Comparison of ENCODE assay signal across 8 cellular contexts in genomic region chr16:74534650-74535049, GRCh38.
DNase-seq lines count a peak whose midpoint lies in the region; ATAC-seq, FAIRE-seq and TF ChIP-seq lines count a peak whose summit lies in the region.
"Not testable (repeated sequence)": the region's sequence is repeated elsewhere in the genome, so short reads cannot be mapped to it uniquely, and the experiment has no call there.

No MANE protein-coding gene starts in this region.

- H4K91ac ChIP-seq in mesenchymal stem cell (ENCODE audit: low read length) = not testable (repeated sequence)

- H4K8ac ChIP-seq in mesenchymal stem cell (ENCODE audit: low read length) = not testable (repeated sequence)

- not testable (repeated sequence) for H3K23ac ChIP-seq in mesenchymal stem cell (ENCODE audit: low read length in 2 of 2)

- H3K14ac ChIP-seq in mesenchymal stem cell (ENCODE audit: low read length in 2 of 2) = not testable (repeated sequence)

- H3K27ac ChIP-seq in AG04450 (ENCODE audit: low read depth, low read length); mesenchymal stem cell (ENCODE audit: low read length, poor library complexity, severe bottlenecking): not testable (repeated sequence)

- not testable (repeated sequence) for H3K9me3 ChIP-seq in AG04450 (ENCODE audit: control insufficient read depth, insufficient read depth, low read length); mesenchymal stem cell (ENCODE audit: control insufficient read depth, low read length)

- H3K4me1 ChIP-seq in mesenchymal stem cell (ENCODE audit: control insufficient read depth, insufficient read depth, low read depth, low read length) = not testable (repeated sequence)

- peaks cover 16% of the 10 kb centered on the region for H3K4me1 Mint-ChIP-seq in activated T-cell treated with anti-CD3 and anti-CD28 coated beads, Interleukin-2, amount 50 U/mL, for 72 hours (ENCODE audit: low read depth)

- H3K27me3 ChIP-seq in AG04450 (ENCODE audit: control insufficient read depth, insufficient read depth, low read length); bronchial epithelial cell (ENCODE audit: control insufficient read depth, insufficient read depth, low read length); mesenchymal stem cell (ENCODE audit: control insufficient read depth in 1 of 2, insufficient read depth in 1 of 2, low read length in 2 of 2): not testable (repeated sequence)

- H3K4me3 Mint-ChIP-seq in activated T-cell treated with anti-CD3 and anti-CD28 coated beads, Interleukin-2, amount 50 U/mL, for 72 hours = not testable (repeated sequence)

- POLR2A ChIA-PET in AG04450 (lab: Yijun Ruan, JAX) = not testable (repeated sequence)

- not testable (repeated sequence) for H3K4ac ChIP-seq in mesenchymal stem cell (ENCODE audit: low read depth in 1 of 2, low read length in 2 of 2)

- no CpG with 5 or more reads among the region's 4 CpGs for WGBS in mesenchymal stem cell

- not testable (repeated sequence) for H3K79me1 ChIP-seq in mesenchymal stem cell (replicated peaks; ENCODE audit: low read length, poor library complexity, severe bottlenecking)

- peak overlapping the region; percentile 33 for H3K27ac Mint-ChIP-seq in activated T-cell treated with anti-CD3 and anti-CD28 coated beads, Interleukin-2, amount 50 U/mL, for 72 hours

- not testable (repeated sequence) for ATAC-seq in activated T-cell treated with anti-CD3 and anti-CD28 coated beads, Interleukin-2, amount 50 U/mL, for 72 hours (replicated peaks in 1 of 2)

- H2AK5ac ChIP-seq in mesenchymal stem cell (ENCODE audit: low read length, severe bottlenecking) = not testable (repeated sequence)

- H3K4me3 ChIP-seq in AG04450 (ENCODE audit: low read depth, low read length); bronchial epithelial cell (ENCODE audit: low read depth, low read length); fibroblast of the aortic adventitia (ENCODE audit: low read depth, low read length); mesenchymal stem cell (ENCODE audit: insufficient read depth in 1 of 2, low read depth in 1 of 2, low read length in 2 of 2): not testable (repeated sequence)

- not testable (repeated sequence) for H2BK15ac ChIP-seq in mesenchymal stem cell (ENCODE audit: low read depth, poor library complexity, severe bottlenecking)

- not testable (repeated sequence) for H2BK12ac ChIP-seq in mesenchymal stem cell (ENCODE audit: low read length in 2 of 2)

- H3K27me3 Mint-ChIP-seq in activated T-cell treated with anti-CD3 and anti-CD28 coated beads, Interleukin-2, amount 50 U/mL, for 72 hours (ENCODE audit: low read depth) = not testable (repeated sequence)

- TF ChIP-seq CTCF in AG04450 (IDR thresholded peaks at IDR 0.05; ENCODE audit: low read depth, low read length); bronchial epithelial cell (IDR thresholded peaks at IDR 0.05; ENCODE audit: insufficient read depth, low read length, severe bottlenecking); fibroblast of the aortic adventitia (IDR thresholded peaks at IDR 0.05; ENCODE audit: insufficient read depth, low read length): not testable (repeated sequence)

- FAIRE-seq in bronchial epithelial cell (lab: Jason Lieb, UNC) = not testable (repeated sequence)

- H2AFZ ChIP-seq in mesenchymal stem cell (ENCODE audit: low read depth, low read length) = not testable (repeated sequence)

- H3K18ac ChIP-seq in mesenchymal stem cell (ENCODE audit: low read depth in 1 of 2, low read length in 2 of 2) = not testable (repeated sequence)

- CTCF ChIA-PET in AG04450 (lab: Charles Lee) = not testable (repeated sequence)

- not testable (repeated sequence) for H3K4me2 ChIP-seq in mesenchymal stem cell (ENCODE audit: low read length, poor library complexity, severe bottlenecking)

- DNase-seq in AG04450 (ENCODE audit: low read depth, low spot score) (peak; percentile 11), GM04503 (ENCODE audit: low read depth) (peak; percentile 2), RKO (ENCODE audit: low spot score) (peak; percentile 13), bronchial epithelial cell (ENCODE audit: low read depth) (peak; percentile 27), fibroblast of the aortic adventitia (ENCODE audit: low read depth) (peak; percentile 39), mesenchymal stem cell (peak; percentile 48), stromal cell of bone marrow (ENCODE audit: low read depth) (peak; percentile 8)
- not testable (repeated sequence) for DNase-seq in activated T-cell treated with anti-CD3 and anti-CD28 coated beads, Interleukin-2, amount 50 U/mL, for 72 hours

- H3K9me3 Mint-ChIP-seq in activated T-cell treated with anti-CD3 and anti-CD28 coated beads, Interleukin-2, amount 50 U/mL, for 72 hours = not testable (repeated sequence)

- H3K9ac ChIP-seq in mesenchymal stem cell (ENCODE audit: low read length) = not testable (repeated sequence)

- not testable (repeated sequence) for H2BK5ac ChIP-seq in mesenchymal stem cell (ENCODE audit: low read depth, low read length, poor library complexity, severe bottlenecking)

- not testable (repeated sequence) for H2BK120ac ChIP-seq in mesenchymal stem cell (ENCODE audit: low read depth, low read length)

- H3K36me3 Mint-ChIP-seq in activated T-cell treated with anti-CD3 and anti-CD28 coated beads, Interleukin-2, amount 50 U/mL, for 72 hours (ENCODE audit: insufficient read depth in 2 of 2) = not testable (repeated sequence)

- not testable (repeated sequence) for H3K36me3 ChIP-seq in bronchial epithelial cell (ENCODE audit: control insufficient read depth, insufficient read depth, low read length); mesenchymal stem cell (ENCODE audit: control insufficient read depth in 1 of 2, insufficient read depth in 2 of 2, low read depth in 1 of 2, low read length in 2 of 2)
